17 cellular contexts compared by ENCODE assay signal in genomic region chr11:77136074-77136473, GRCh38. TPM values are rescaled to one million over a fixed set of nuclear protein-coding genes. Genes with fewer than 3 reads are reported as not detected.
A peak's percentile ranks its signal among the peaks of the same experiment; 100 is the strongest.
DNase-seq lines count a peak whose midpoint lies in the region; ATAC-seq lines count a peak whose summit lies in the region.
"Had no signal": no experiment of that assay in that cellular context is flagged by ENCODE, and none has a peak within 500 bp of the region (broad histone marks: within the 10 kb centered on the region; RNA-seq: fewer than 3 reads in every experiment).

No MANE protein-coding gene starts in this region.

- no peak overlapping the region for H3K4me3 ChIP-seq in CD4-positive, alpha-beta memory T cell (ENCODE audit: low read length in 2 of 2)
- H3K4me3 ChIP-seq: colonic mucosa, Peyer's patch had no signal

- ATAC-seq in naive thymus-derived CD8-positive, alpha-beta T cell = no peak

- H3K36me3 Mint-ChIP-seq in CD4-positive, alpha-beta memory T cell = no peaks in the 10 kb centered on the region
- H3K36me3 Mint-ChIP-seq in naive thymus-derived CD8-positive, alpha-beta T cell = no peaks in the 10 kb centered on the region

- H3K27me3 Mint-ChIP-seq in CD4-positive, alpha-beta memory T cell = peaks cover 0 to 18% of the 10 kb centered on the region in 2 donors
- peaks cover 6 to 33% (median 20%) of the 10 kb centered on the region in 5 donors for H3K27me3 Mint-ChIP-seq in naive thymus-derived CD8-positive, alpha-beta T cell

- H3K4me3 Mint-ChIP-seq in CD4-positive, alpha-beta memory T cell = no peak overlapping the region
- H3K4me3 Mint-ChIP-seq in naive thymus-derived CD8-positive, alpha-beta T cell = no peak overlapping the region

- no peaks in the 10 kb centered on the region for H3K36me3 ChIP-seq in CD4-positive, alpha-beta memory T cell (ENCODE audit: insufficient read depth, low read length)
- H3K36me3 ChIP-seq: colonic mucosa, Peyer's patch had no signal

- H3K9me3 ChIP-seq in CD4-positive, alpha-beta memory T cell (ENCODE audit: control insufficient read depth in 1 of 2, low read length in 2 of 2) = no peaks in the 10 kb centered on the region
- H3K9me3 ChIP-seq: colonic mucosa, Peyer's patch had no signal

- CTCF ChIA-PET in CD4-positive, alpha-beta memory T cell (lab: Charles Lee; ENCODE audit: partially characterized antibody) = interaction anchor here (1.0 to 2.3 kb wide), 3 partner anchors 9 to 51 kb away, joined by 4 to 13 read pairs (median 6); partner anchors contain the start of gene MYO7A

- no peaks in the 10 kb centered on the region for H3K27me3 ChIP-seq in CD4-positive, alpha-beta memory T cell (ENCODE audit: insufficient read depth, low read length)
- H3K27me3 ChIP-seq: colonic mucosa, Peyer's patch had no signal

- POLR2A ChIA-PET in CD4-positive, alpha-beta memory T cell (lab: Charles Lee; ENCODE audit: partially characterized antibody) = no interaction called here
- POLR2A ChIA-PET in naive thymus-derived CD8-positive, alpha-beta T cell (lab: Charles Lee) = no interaction called here

- peaks cover 0 to 2% (median under 1%) of the 10 kb centered on the region in 4 donors for H3K4me1 Mint-ChIP-seq in CD4-positive, alpha-beta memory T cell
- peaks cover 0 to 9% (median under 1%) of the 10 kb centered on the region in 4 donors for H3K4me1 Mint-ChIP-seq in naive thymus-derived CD8-positive, alpha-beta T cell

- H3K4me1 ChIP-seq in CD4-positive, alpha-beta memory T cell (ENCODE audit: insufficient read depth, low read length) = no peaks in the 10 kb centered on the region
- H3K4me1 ChIP-seq: colonic mucosa had no signal

- H3K27ac ChIP-seq in CD4-positive, alpha-beta memory T cell (ENCODE audit: low read depth, low read length) = no peak overlapping the region
- H3K27ac ChIP-seq: colonic mucosa had no signal

- H3K27ac Mint-ChIP-seq in CD4-positive, alpha-beta memory T cell = no peak overlapping the region
- no peak overlapping the region for H3K27ac Mint-ChIP-seq in naive thymus-derived CD8-positive, alpha-beta T cell

- no peaks in the 10 kb centered on the region for H3K9me3 Mint-ChIP-seq in CD4-positive, alpha-beta memory T cell
- H3K9me3 Mint-ChIP-seq in naive thymus-derived CD8-positive, alpha-beta T cell = no peaks in the 10 kb centered on the region

- DNase-seq in Daoy (ENCODE audit: low read depth) (peak; percentile 50), HS-5 (ENCODE audit: low read depth) (peak; percentile 32), amniotic epithelial cell (ENCODE audit: low read depth) (peak; percentile 76), glomerular visceral epithelial cell (ENCODE audit: extremely low spot score) (peak; percentile 18), SK-N-DZ (ENCODE audit: low spot score) (no peak)
- no peak for DNase-seq in CD4-positive, alpha-beta memory T cell
- no peak for DNase-seq in naive thymus-derived CD8-positive, alpha-beta T cell
- DNase-seq: activated CD4-positive, alpha-beta T cell treated with anti-CD3 and anti-CD28 coated beads, Interleukin-2, amount 50 U/mL, for 4 hours; activated naive CD4-positive, alpha-beta T cell treated with anti-CD3 and anti-CD28 coated beads, Interleukin-2, amount 50 U/mL, for 16 hours; colonic mucosa; COR-L47; NCI-H1092; NCI-H446 treated with DMSO at 0.1 percent for 48 hours; Peyer's patch; T-helper 9 cell had no signal

- intact Hi-C loops in CD4-positive, alpha-beta memory T cell (cut with micrococcal nuclease) = no loop called here

RNA-seq across cellular contexts. Expression of gene MYO7A, which starts 8.0 kb away (rescaled TPM):
- 0.40 TPM in 1 of 2 replicates, not detected in the other for total RNA-seq in Daoy (2014; rRNA removed; shearing (Covaris generic))
- 0.07 and 0.31 TPM in 2 replicates for polyA plus RNA-seq in SK-N-DZ (2014; cell fraction: cytosol; rRNA removed)
- polyA plus RNA-seq in SK-N-DZ (2014; cell fraction: nucleus; rRNA removed) = 0.37 and 1.0 TPM in 2 replicates
- total RNA-seq in CD4-positive, alpha-beta memory T cell = under 1 TPM; 0.20 to 0.47 TPM
- under 1 TPM in 1 of 2 donors, not detected in 1; 0.24 TPM for polyA plus RNA-seq in CD4-positive, alpha-beta memory T cell
- under 1 TPM; 0.18 to 0.30 TPM for total RNA-seq in naive thymus-derived CD8-positive, alpha-beta T cell
- not detected for polyA plus RNA-seq in naive thymus-derived CD8-positive, alpha-beta T cell

RNA-seq across cellular contexts. Expression of gene OMP, which starts 33.4 kb away (rescaled TPM):
- total RNA-seq in Daoy (2014; rRNA removed; shearing (Covaris generic)) = not detected in 2 replicates
- not detected in 2 replicates for polyA plus RNA-seq in SK-N-DZ (2014; cell fraction: cytosol; rRNA removed)
- polyA plus RNA-seq in SK-N-DZ (2014; cell fraction: nucleus; rRNA removed) = not detected in 2 replicates
- under 1 TPM in 1 of 2 experiments, not detected in 1; 0.79 TPM for total RNA-seq in CD4-positive, alpha-beta memory T cell
- polyA plus RNA-seq in CD4-positive, alpha-beta memory T cell = not detected
- 1 to 10 TPM in 1 of 2 experiments, not detected in 1; 1.1 TPM for total RNA-seq in naive thymus-derived CD8-positive, alpha-beta T cell
- polyA plus RNA-seq in naive thymus-derived CD8-positive, alpha-beta T cell = not detected
- total RNA-seq: H1, temporal lobe had no signal
- polyA plus RNA-seq: H1 had no signal

Comparison
In these comparisons a context has a peak if more than half of its experiments do, and no peak if none do; other contexts are left out.
1. DNase-seq: peak in Daoy (single experiment), HS-5 (single experiment), amniotic epithelial cell (single experiment) and glomerular visceral epithelial cell (single experiment); none in SK-N-DZ (single experiment), CD4-positive, alpha-beta memory T cell (0 of 5) and naive thymus-derived CD8-positive, alpha-beta T cell (0 of 10).